In the genomic region with DNA sequence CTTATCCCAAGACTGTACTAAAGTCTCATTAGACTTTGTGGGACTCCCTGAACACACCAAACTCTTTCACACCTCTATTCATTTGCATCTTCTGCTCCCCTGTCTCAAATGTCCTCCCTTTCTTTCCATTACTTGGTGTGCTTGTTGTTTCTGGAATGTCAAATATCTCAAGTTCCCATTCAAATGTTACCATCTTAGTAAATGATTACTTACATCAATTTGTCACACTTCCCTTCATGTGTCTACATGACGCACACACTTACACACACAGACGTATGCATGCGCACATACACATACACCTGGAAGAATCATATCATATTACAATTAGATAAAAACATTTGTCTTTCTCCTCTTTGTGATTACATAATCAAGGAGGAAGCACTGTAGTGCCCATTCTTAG, we compare ENCODE assay signal across 32 cellular contexts.
"Had no signal": no experiment of that assay in that cellular context is flagged by ENCODE, and none has a peak within 500 bp of the region (broad histone marks: within the 10 kb centered on the region; RNA-seq: fewer than 3 reads in every experiment).

No MANE protein-coding gene starts in this region.

- H3K9me3 ChIP-seq: heart left ventricle, left lung, lower lobe of right lung, neutrophil, ovary, tibial nerve, uterus had no signal

- H3K4me3 Mint-ChIP-seq: immature natural killer cell; mesothelial cell of epicardium; naive B cell; natural killer cell; nephron progenitor cell; neural progenitor cell; stimulated activated effector memory CD8-positive, alpha-beta T cell treated with anti-CD3 and anti-CD28 coated beads, Interleukin-12 subunit alpha, Interleukin-12 subunit beta, amount 100 ng/mL, for 72 hours; stimulated activated naive CD8-positive, alpha-beta T cell treated with anti-CD3 and anti-CD28 coated beads, Interleukin-15, amount 100 ng/mL, for 72 hours; type B pancreatic cell had no signal

- H3K27ac ChIP-seq: heart left ventricle, left lung, lower lobe of right lung, neural progenitor cell, neutrophil, ovary, skin epidermis, tibial nerve, uterus had no signal

- H3K9me3 Mint-ChIP-seq: immature natural killer cell; natural killer cell; neural progenitor cell; stimulated activated effector memory CD8-positive, alpha-beta T cell treated with anti-CD3 and anti-CD28 coated beads, Interleukin-12 subunit alpha, Interleukin-12 subunit beta, amount 100 ng/mL, for 72 hours; stimulated activated naive CD8-positive, alpha-beta T cell treated with anti-CD3 and anti-CD28 coated beads, Interleukin-15, amount 100 ng/mL, for 72 hours; type B pancreatic cell had no signal

- H3K4me1 Mint-ChIP-seq: immature natural killer cell; mesothelial cell of epicardium; naive B cell; natural killer cell; nephron progenitor cell; neural progenitor cell; stimulated activated effector memory CD8-positive, alpha-beta T cell treated with anti-CD3 and anti-CD28 coated beads, Interleukin-12 subunit alpha, Interleukin-12 subunit beta, amount 100 ng/mL, for 72 hours; stimulated activated naive CD8-positive, alpha-beta T cell treated with anti-CD3 and anti-CD28 coated beads, Interleukin-15, amount 100 ng/mL, for 72 hours had no signal

- ATAC-seq: heart left ventricle; left cardiac atrium; left lung; lower lobe of right lung; natural killer cell; right cardiac atrium; sciatic nerve; stimulated activated effector memory CD8-positive, alpha-beta T cell treated with anti-CD3 and anti-CD28 coated beads, Interleukin-12 subunit alpha, Interleukin-12 subunit beta, amount 100 ng/mL, for 72 hours; stimulated activated naive CD8-positive, alpha-beta T cell treated with anti-CD3 and anti-CD28 coated beads, Interleukin-15, amount 100 ng/mL, for 72 hours had no signal

- H3K36me3 Mint-ChIP-seq: immature natural killer cell; mesothelial cell of epicardium; naive B cell; natural killer cell; neural progenitor cell; stimulated activated effector memory CD8-positive, alpha-beta T cell treated with anti-CD3 and anti-CD28 coated beads, Interleukin-12 subunit alpha, Interleukin-12 subunit beta, amount 100 ng/mL, for 72 hours; type B pancreatic cell had no signal

- H3K27ac Mint-ChIP-seq: immature natural killer cell; mesothelial cell of epicardium; naive B cell; natural killer cell; neural progenitor cell; progenitor cell of endocrine pancreas; stimulated activated effector memory CD8-positive, alpha-beta T cell treated with anti-CD3 and anti-CD28 coated beads, Interleukin-12 subunit alpha, Interleukin-12 subunit beta, amount 100 ng/mL, for 72 hours; stimulated activated naive CD8-positive, alpha-beta T cell treated with anti-CD3 and anti-CD28 coated beads, Interleukin-15, amount 100 ng/mL, for 72 hours; type B pancreatic cell had no signal

- H3K4me3 ChIP-seq: heart left ventricle, left lung, lower lobe of right lung, neural progenitor cell, ovary, skin epidermis, tibial nerve, uterus had no signal

- H3K4me1 ChIP-seq: heart left ventricle, left lung, lower lobe of right lung, neural progenitor cell, tibial nerve, uterus had no signal

- FAIRE-seq: islet of Langerhans had no signal

- H3K4me2 ChIP-seq: neural progenitor cell had no signal

- DNase-seq: heart left ventricle; hypothalamus; immature natural killer cell; left cardiac atrium; left lung; lower lobe of right lung; mammary epithelial cell; mesenchymal stem cell; naive B cell; natural killer cell; nephron progenitor cell; occipital lobe; ovary; retina; right cardiac atrium; stimulated activated CD4-positive, alpha-beta T cell treated with anti-CD3 and anti-CD28 coated beads, Interleukin-12 subunit alpha, Interleukin-12 subunit beta, amount 100 ng/mL, for 4 hours; stimulated activated CD4-positive, alpha-beta T cell treated with anti-CD3 and anti-CD28 coated beads, Interleukin-15, amount 100 ng/mL, for 24 hours; stimulated activated CD4-positive, alpha-beta T cell treated with anti-CD3 and anti-CD28 coated beads, Interleukin-4, amount 100 ng/mL, for 24 hours; stimulated activated naive CD4-positive, alpha-beta T cell treated with Interleukin-2 at 50 U/mL for 16 hours; stimulated activated naive CD8-positive, alpha-beta T cell treated with anti-CD3 and anti-CD28 coated beads, Interleukin-15, amount 100 ng/mL, for 72 hours; substantia nigra; uterus had no signal

- H3K27me3 Mint-ChIP-seq: naive B cell; stimulated activated naive CD8-positive, alpha-beta T cell treated with anti-CD3 and anti-CD28 coated beads, Interleukin-15, amount 100 ng/mL, for 72 hours; type B pancreatic cell had no signal
